ENCODE assay signal across 8 cellular contexts in the genomic region with DNA sequence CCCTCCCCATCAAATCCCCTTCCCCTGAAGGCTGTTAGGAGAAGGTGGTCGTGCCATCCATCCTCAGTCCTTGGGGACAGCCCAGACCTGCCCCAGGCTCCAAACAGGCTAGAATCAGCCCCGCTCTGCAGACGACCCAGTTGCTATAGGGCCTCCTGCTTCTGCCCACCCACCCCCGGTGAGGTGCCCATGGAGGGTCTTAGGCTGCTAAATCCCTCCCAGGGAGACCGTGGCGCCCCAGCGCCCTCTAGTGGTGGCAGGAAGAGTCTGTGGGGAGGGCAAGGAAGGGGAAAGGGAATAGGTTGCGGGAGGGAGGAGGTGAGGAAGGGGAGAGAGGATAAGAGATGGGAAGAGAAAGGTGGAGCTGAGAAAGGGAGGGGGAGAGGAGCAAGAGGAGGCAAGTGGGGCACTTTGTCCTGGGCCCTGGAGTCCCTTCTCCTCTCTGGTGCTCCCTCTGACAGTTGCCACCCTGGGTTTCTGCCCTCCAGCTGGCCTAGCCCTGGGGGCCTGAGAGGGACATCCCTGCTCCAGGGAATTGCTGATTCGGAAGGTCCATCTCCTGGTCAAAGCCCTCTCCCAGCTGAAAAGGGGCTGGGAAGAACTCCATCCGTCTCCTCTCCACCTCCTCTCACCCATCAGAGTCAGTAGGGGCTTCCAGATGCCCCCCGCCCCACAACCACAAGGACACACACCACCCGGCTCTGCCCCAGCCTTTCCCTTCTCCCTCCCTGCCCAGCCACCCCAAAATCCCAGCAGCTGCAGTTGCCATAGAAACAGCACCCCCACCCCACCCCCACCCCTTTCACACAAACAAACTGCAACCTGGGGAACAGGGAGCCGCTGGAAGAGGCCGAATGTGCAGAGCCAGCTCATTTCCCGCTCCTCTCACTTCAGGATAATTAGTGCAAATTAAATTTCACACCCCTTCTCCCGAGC. TPM values are rescaled to one million over a fixed set of nuclear protein-coding genes. Genes with fewer than 3 reads are reported as not detected.
DNase-seq lines count a peak whose midpoint lies in the region; ATAC-seq and TF ChIP-seq lines count a peak whose summit lies in the region.

No MANE protein-coding gene starts in this region.

- no peak for ATAC-seq in HG03045 (IDR thresholded peaks at IDR 0.05; ENCODE audit: unreplicated experiment)
- ATAC-seq in HG03108 (IDR thresholded peaks at IDR 0.05; ENCODE audit: unreplicated experiment), result no peak

- POLR2A ChIA-PET in CD4-positive, alpha-beta memory T cell (lab: Charles Lee; ENCODE audit: partially characterized antibody), result no interaction called here

- H3K4me1 ChIP-seq in CD4-positive, alpha-beta memory T cell (ENCODE audit: insufficient read depth, low read length), result no peaks in the 10 kb centered on the region
- H3K4me1 ChIP-seq in endodermal cell (ENCODE audit: control insufficient read depth, insufficient read depth, low read length), result peaks cover 4% of the 10 kb centered on the region

- H3K27me3 Mint-ChIP-seq in CD4-positive, alpha-beta memory T cell, result peaks cover 22 to 49% of the 10 kb centered on the region in 2 donors
- H3K27me3 Mint-ChIP-seq in endodermal cell (ENCODE audit: insufficient read depth) (peaks cover 63% of the 10 kb centered on the region), nephron progenitor cell (ENCODE audit: low read depth, poor library complexity) (peaks cover 73% of the 10 kb centered on the region)

- intact Hi-C loops in CD4-positive, alpha-beta memory T cell (cut with micrococcal nuclease), result no loop called here

- no peaks in the 10 kb centered on the region for H3K4me1 Mint-ChIP-seq in CD4-positive, alpha-beta memory T cell
- peaks cover 13% of the 10 kb centered on the region for H3K4me1 Mint-ChIP-seq in endodermal cell
- no peaks in the 10 kb centered on the region for H3K4me1 Mint-ChIP-seq in nephron progenitor cell

- H3K27me3 ChIP-seq in CD4-positive, alpha-beta memory T cell (ENCODE audit: insufficient read depth, low read length), result peaks cover 4% of the 10 kb centered on the region
- peaks cover 15% of the 10 kb centered on the region for H3K27me3 ChIP-seq in endodermal cell (ENCODE audit: control insufficient read depth, insufficient read depth, low read length, poor library complexity, severe bottlenecking)

- peaks cover 0 to 5% (median under 1%) of the 10 kb centered on the region in 8 donors for H3K9me3 Mint-ChIP-seq in CD4-positive, alpha-beta memory T cell
- H3K9me3 Mint-ChIP-seq in endodermal cell (peaks cover under 1% of the 10 kb centered on the region), nephron progenitor cell (peaks cover 3% of the 10 kb centered on the region)

- H3K36me3 Mint-ChIP-seq in CD4-positive, alpha-beta memory T cell, result no peaks in the 10 kb centered on the region
- no peaks in the 10 kb centered on the region for H3K36me3 Mint-ChIP-seq in endodermal cell (ENCODE audit: low read depth)
- H3K36me3 Mint-ChIP-seq in nephron progenitor cell (ENCODE audit: low read depth), result no peaks in the 10 kb centered on the region

- H3K9me3 ChIP-seq in CD4-positive, alpha-beta memory T cell (ENCODE audit: control insufficient read depth in 1 of 2, low read length in 2 of 2), result no peaks in the 10 kb centered on the region
- peaks cover 4% of the 10 kb centered on the region for H3K9me3 ChIP-seq in endodermal cell (ENCODE audit: control insufficient read depth, low read length)

- H3K9ac ChIP-seq in endodermal cell (ENCODE audit: extremely low read depth, low read length, poor library complexity, severe bottlenecking), result no peak overlapping the region

- 39 to 41% methylated on average over 3 to 16 of the region's 16 CpGs for WGBS in endodermal cell (ENCODE audit: insufficient coverage in 1 of 2, insufficient read length in 1 of 2), 2 experiments

- no peaks in the 10 kb centered on the region for H3K36me3 ChIP-seq in CD4-positive, alpha-beta memory T cell (ENCODE audit: insufficient read depth, low read length)
- H3K36me3 ChIP-seq in endodermal cell (ENCODE audit: control insufficient read depth, insufficient read depth, low read length), result no peaks in the 10 kb centered on the region

- no peak overlapping the region for H3K4me3 ChIP-seq in CD4-positive, alpha-beta memory T cell (ENCODE audit: low read length in 2 of 2)
- H3K4me3 ChIP-seq in WI38 (ENCODE audit: low read depth, low read length), result no peak overlapping the region
- H3K4me3 ChIP-seq in endodermal cell (ENCODE audit: low read length), result no peak overlapping the region

- peak in 4 of 5 donors; percentile 5 to 21 (median 12) for DNase-seq in CD4-positive, alpha-beta memory T cell
- peak; percentile 63 for DNase-seq in HuH-7 (ENCODE audit: low spot score)
- peak; percentile 93 for DNase-seq in endodermal cell
- peak; percentile 83 for DNase-seq in nephron progenitor cell
- DNase-seq in middle frontal gyrus (ENCODE audit: extremely low spot score, low spot score), result no peak

- CTCF ChIA-PET in CD4-positive, alpha-beta memory T cell (lab: Charles Lee; ENCODE audit: partially characterized antibody), result interaction anchor here (0.9 to 1.6 kb wide), 6 partner anchors 9 to 213 kb away, joined by 3 to 4 read pairs (median 3); no protein-coding TSS in a partner anchor

- no peak overlapping the region for H3K27ac ChIP-seq in CD4-positive, alpha-beta memory T cell (ENCODE audit: low read depth, low read length)
- no peak overlapping the region for H3K27ac ChIP-seq in endodermal cell (ENCODE audit: low read depth, low read length)

- no peak overlapping the region for H3K27ac Mint-ChIP-seq in CD4-positive, alpha-beta memory T cell
- H3K27ac Mint-ChIP-seq in endodermal cell (no peak overlapping the region), nephron progenitor cell (no peak overlapping the region)

- TF ChIP-seq CTCF in WI38 (IDR thresholded peaks at IDR 0.05; ENCODE audit: low read depth, low read length), result peak; percentile 82
- TF ChIP-seq CTCF in endodermal cell (conservative IDR thresholded peaks at IDR 0.05), result peak; percentile 98
- peak; percentile 84 for TF ChIP-seq CTCF in nephron progenitor cell (IDR thresholded peaks at IDR 0.05)

- H3K4me3 Mint-ChIP-seq in CD4-positive, alpha-beta memory T cell, result no peak overlapping the region
- no peak overlapping the region for H3K4me3 Mint-ChIP-seq in endodermal cell
- no peak overlapping the region for H3K4me3 Mint-ChIP-seq in nephron progenitor cell

RNA-seq across cellular contexts. Expression of a gene that starts 55.4 kb away (rescaled TPM):
- total RNA-seq in CD4-positive, alpha-beta memory T cell, result 1 to 10 TPM; 5.5 to 6.5 TPM
- polyA plus RNA-seq in CD4-positive, alpha-beta memory T cell, result under 1 TPM; 0.32 to 0.84 TPM
- total RNA-seq in endodermal cell, result 10 to 100 TPM; 10.2 to 16.2 TPM
- polyA plus RNA-seq in endodermal cell (2013, experiment 1 of 2), result 29.4 TPM
- polyA plus RNA-seq in endodermal cell (2013, experiment 2 of 2), result 26.4 TPM
